Comparison of ENCODE assay signal across 8 cellular contexts in the genomic region with DNA sequence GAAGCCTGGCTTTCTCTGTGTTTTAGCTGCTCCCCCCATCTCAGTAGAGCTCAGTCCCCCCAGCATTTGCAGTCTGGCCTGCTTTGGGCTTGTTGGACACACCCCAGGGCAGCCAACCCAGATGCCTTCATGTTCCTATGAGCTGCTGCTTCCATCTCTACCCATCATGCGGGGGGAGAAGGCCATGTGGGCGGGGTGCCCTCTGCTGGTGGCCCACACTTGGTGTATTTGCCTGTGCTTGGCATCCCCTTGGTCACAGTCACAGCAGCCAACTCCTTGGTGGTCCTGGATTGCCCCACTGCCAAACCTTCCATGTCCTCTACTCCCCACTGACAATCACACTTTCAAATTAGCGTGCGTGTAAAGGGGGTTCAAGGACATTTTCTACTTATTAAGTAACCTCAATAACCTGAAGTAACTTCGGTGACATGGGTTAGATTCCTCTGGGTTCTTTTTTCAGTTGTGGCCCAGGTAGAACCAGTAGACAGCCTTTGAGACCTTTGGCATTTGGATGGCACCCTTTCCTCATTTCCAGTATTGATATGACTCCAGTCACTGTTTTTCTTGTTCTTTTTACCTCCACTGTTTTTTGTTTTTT. TPM values are rescaled to one million over a fixed set of nuclear protein-coding genes. Genes with fewer than 3 reads are reported as not detected.
DNase-seq lines count a peak whose midpoint lies in the region; ATAC-seq, FAIRE-seq and TF ChIP-seq lines count a peak whose summit lies in the region.

No MANE protein-coding gene starts in this region.

- no peak overlapping the region for H3K27ac ChIP-seq in pancreas

- DNase-seq in AG08396 (ENCODE audit: low spot score) (peak; percentile 75), RCC 7860 (ENCODE audit: low spot score) (peak; percentile 52), fibroblast of the conjunctiva (ENCODE audit: low read depth) (peak; percentile 38), pancreas (peak; percentile 29 to 84 (median 64)), urothelium cell line (ENCODE audit: low spot score) (peak; percentile 62)
- peak; percentile 90 for DNase-seq in activated T-cell treated with anti-CD3 and anti-CD28 coated beads, Interleukin-2, amount 50 U/mL, for 48 hours

- no peak for FAIRE-seq in RCC 7860 (lab: Jason Lieb, UNC)
- no peak for FAIRE-seq in pancreas (lab: Jason Lieb, UNC)
- peak; percentile 55 for FAIRE-seq in urothelium cell line (lab: Jason Lieb, UNC)

- H3K27me3 ChIP-seq in pancreas = no peaks in the 10 kb centered on the region

- intact Hi-C loops in pancreas (cut with DNase I) = no loop called here

- WGBS in pancreas, 2 donors = 52 to 61% methylated on average over 5 of the region's 5 CpGs

- no peak overlapping the region for H3K4me3 ChIP-seq in pancreas

- peak in 3 of 4 donors; percentile 33 to 45 (median 38) for TF ChIP-seq CTCF in pancreas (IDR thresholded peaks at IDR 0.05)

- ATAC-seq in GM18858 (IDR thresholded peaks at IDR 0.05; ENCODE audit: unreplicated experiment) (peak; percentile 66), HG03520 (IDR thresholded peaks at IDR 0.05; ENCODE audit: unreplicated experiment) (peak; percentile 63), pancreas (peak; percentile 68 to 95 (median 85))

- no peaks in the 10 kb centered on the region for H3K9me3 ChIP-seq in pancreas

- no peaks in the 10 kb centered on the region for H3K36me3 ChIP-seq in pancreas

- H3K4me1 ChIP-seq in pancreas = peaks cover 0 to 6% (median 0%) of the 10 kb centered on the region in 3 donors

RNA-seq across cellular contexts. Expression of a gene that starts 42.8 kb away (rescaled TPM):
- 1 to 10 TPM; 4.1 to 8.2 (median 4.4) TPM for total RNA-seq in pancreas
- 1 to 10 TPM; 2.1 to 2.8 TPM for polyA plus RNA-seq in pancreas

Comparison
In these comparisons a context has a peak if more than half of its experiments do, and no peak if none do; other contexts are left out.
1. DNase-seq: peak in every context shown above with its lines; median percentile 90 in activated T-cell treated with anti-CD3 and anti-CD28 coated beads, Interleukin-2, amount 50 U/mL, for 48 hours; 75 in AG08396; 64 in pancreas; 62 in urothelium cell line; 52 in RCC 7860; 38 in fibroblast of the conjunctiva.